Comparison of ENCODE assay signal across 18 cellular contexts in genomic region chr1:216499581-216500272, GRCh38.
"Had no signal": no experiment of that assay in that cellular context is flagged by ENCODE, and none has a peak within 500 bp of the region (broad histone marks: within the 10 kb centered on the region; RNA-seq: fewer than 3 reads in every experiment).

No MANE protein-coding gene starts in this region.

- H3K4me3 ChIP-seq: heart right ventricle, lung, right atrium auricular region, skin epidermis, testis, upper lobe of left lung had no signal

- FAIRE-seq: colon, endometrium, TTC549 had no signal

- DNase-seq: activated CD4-positive, alpha-beta memory T cell treated with anti-CD3 and anti-CD28 coated beads for 36 hours; activated CD4-positive, alpha-beta T cell treated with anti-CD3 and anti-CD28 coated beads for 36 hours; activated naive CD4-positive, alpha-beta T cell; activated naive CD8-positive, alpha-beta T cell treated with anti-CD3 and anti-CD28 coated beads for 36 hours; amygdala; heart right ventricle; immature natural killer cell; occipital lobe; stimulated activated CD4-positive, alpha-beta T cell treated with anti-CD3 and anti-CD28 coated beads, Interleukin-15, amount 100 ng/mL, for 24 hours; stimulated activated CD4-positive, alpha-beta T cell treated with anti-CD3 and anti-CD28 coated beads, Interleukin-2, amount 100 ng/mL, for 48 hours; testis; upper lobe of left lung had no signal
